ENCODE assay signal across 13 cellular contexts in the genomic region with DNA sequence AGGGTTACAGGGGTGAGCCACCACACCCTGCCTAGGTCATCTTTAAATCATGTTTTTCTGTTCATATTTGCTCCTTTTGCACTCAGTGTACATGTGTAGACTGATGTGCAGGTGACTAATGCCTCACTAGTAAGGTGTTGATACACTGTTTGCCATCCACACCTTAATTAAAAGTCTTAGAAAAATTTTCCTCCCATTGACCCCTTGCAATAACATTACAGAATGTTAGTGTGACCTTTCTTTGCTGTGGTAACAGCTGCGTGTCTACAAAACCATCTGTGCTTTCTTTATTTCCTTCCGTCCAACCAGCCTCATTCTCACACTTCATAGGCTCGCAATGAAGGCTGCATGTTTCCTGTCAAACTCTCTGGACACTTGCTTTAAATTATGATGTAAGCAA. TPM values are rescaled to one million over a fixed set of nuclear protein-coding genes. Genes with fewer than 3 reads are reported as not detected.
DNase-seq lines count a peak whose midpoint lies in the region; ATAC-seq, FAIRE-seq and TF ChIP-seq lines count a peak whose summit lies in the region.
"Had no signal": no experiment of that assay in that cellular context is flagged by ENCODE, and none has a peak within 500 bp of the region (broad histone marks: within the 10 kb centered on the region; RNA-seq: fewer than 3 reads in every experiment).

No MANE protein-coding gene starts in this region.

- no peak overlapping the region for H3K4me3 ChIP-seq in kidney (ENCODE audit: low read length in 2 of 2)
- H3K4me3 ChIP-seq: colonic mucosa had no signal

- H3K4me3 Mint-ChIP-seq in glutamatergic neuron (ENCODE audit: unreplicated experiment): no peak overlapping the region

- ATAC-seq in GM18861 (IDR thresholded peaks at IDR 0.05; ENCODE audit: unreplicated experiment) (peak; percentile 75), GM21447 (IDR thresholded peaks at IDR 0.05; ENCODE audit: unreplicated experiment) (peak; percentile 40), HG03342 (IDR thresholded peaks at IDR 0.05; ENCODE audit: unreplicated experiment) (peak; percentile 74), foreskin keratinocyte (peak; percentile 16)

- H3K27ac ChIP-seq in foreskin keratinocyte (no peak overlapping the region), kidney (ENCODE audit: low read depth in 2 of 2, low read length in 2 of 2) (no peak overlapping the region)
- H3K27ac ChIP-seq: colonic mucosa had no signal

- no peak overlapping the region for H3K9ac ChIP-seq in kidney (ENCODE audit: low read length in 2 of 2)

- no peaks in the 10 kb centered on the region for H3K36me3 ChIP-seq in kidney (ENCODE audit: control insufficient read depth in 1 of 2, insufficient read depth in 2 of 2, low read length in 2 of 2)
- H3K36me3 ChIP-seq: colonic mucosa had no signal

- H3K4me1 Mint-ChIP-seq in glutamatergic neuron (ENCODE audit: low read depth, unreplicated experiment): peaks cover 1% of the 10 kb centered on the region

- H3K27me3 Mint-ChIP-seq in glutamatergic neuron (ENCODE audit: unreplicated experiment): peaks cover 2% of the 10 kb centered on the region

- no peak for DNase-seq in foreskin keratinocyte
- DNase-seq in kidney: no peak
- DNase-seq in UCSD-AML1 (lab: John Stamatoyannopoulos, UW; ENCODE audit: unreplicated experiment): no peak
- DNase-seq in GM19238 (ENCODE audit: insufficient read length, low spot score): no peak
- DNase-seq in glutamatergic neuron: no peak
- DNase-seq: colonic mucosa; COR-L47; KG1; NCI-H187 treated with DMSO at 0.1 percent for 48 hours; stimulated activated CD4-positive, alpha-beta T cell treated with anti-CD3 and anti-CD28 coated beads, Interleukin-4, amount 100 ng/mL, for 4 hours had no signal

- no peaks in the 10 kb centered on the region for H3K27me3 ChIP-seq in foreskin keratinocyte
- H3K27me3 ChIP-seq: colonic mucosa had no signal

- intact Hi-C loops in kidney (cut with DNase I): no loop called here

- TF ChIP-seq CTCF in foreskin keratinocyte (conservative IDR thresholded peaks at IDR 0.05): no peak
- TF ChIP-seq CTCF in kidney (IDR thresholded peaks at IDR 0.05; ENCODE audit: borderline replicate concordance, extremely low read depth, insufficient read depth): no peak
- TF ChIP-seq CTCF in glutamatergic neuron (IDR thresholded peaks at IDR 0.05; ENCODE audit: partially characterized antibody, unreplicated experiment): no peak

- no peak for FAIRE-seq in kidney (lab: Jason Lieb, UNC)

- H3K27ac Mint-ChIP-seq in glutamatergic neuron (ENCODE audit: unreplicated experiment): no peak overlapping the region

- no peaks in the 10 kb centered on the region for H3K9me3 Mint-ChIP-seq in glutamatergic neuron (ENCODE audit: unreplicated experiment)

- no peaks in the 10 kb centered on the region for H3K36me3 Mint-ChIP-seq in glutamatergic neuron (ENCODE audit: unreplicated experiment)

- H3K9me3 ChIP-seq in kidney (ENCODE audit: control insufficient read depth in 1 of 2, low read length in 2 of 2): no peaks in the 10 kb centered on the region
- H3K9me3 ChIP-seq: colonic mucosa had no signal

- H3K4me1 ChIP-seq in foreskin keratinocyte (no peaks in the 10 kb centered on the region), kidney (ENCODE audit: control insufficient read depth in 1 of 2, insufficient read depth in 1 of 2, low read depth in 1 of 2, low read length in 2 of 2) (peaks cover 0 to 2% of the 10 kb centered on the region in 2 donors)
- H3K4me1 ChIP-seq: colonic mucosa had no signal

RNA-seq across cellular contexts. Expression of gene CEMIP2, which starts 6.6 kb away (rescaled TPM):
- total RNA-seq in foreskin keratinocyte (43.3 and 52.0 TPM in 2 replicates), kidney (70.7 TPM), glutamatergic neuron (ENCODE audit: unreplicated experiment) (122 TPM)
- polyA plus RNA-seq in foreskin keratinocyte (14.7 and 17.4 TPM in 2 replicates), kidney (ENCODE audit: insufficient read depth, low read depth, low replicate concordance) (13.9 TPM)

Comparison
In these comparisons a context has a peak if more than half of its experiments do, and no peak if none do; other contexts are left out.
1. ATAC-seq: peak in every context shown above with its lines; median percentile 75 in GM18861; 74 in HG03342; 40 in GM21447; 16 in foreskin keratinocyte.